Comparison of ENCODE assay signal across 28 cellular contexts in genomic region chr20:13929836-13930235, GRCh38.
"Had no signal": no experiment of that assay in that cellular context is flagged by ENCODE, and none has a peak within 500 bp of the region (broad histone marks: within the 10 kb centered on the region; RNA-seq: fewer than 3 reads in every experiment).

No MANE protein-coding gene starts in this region.

- H3K36me3 ChIP-seq: esophagus muscularis mucosa, left ventricle myocardium inferior, lower lobe of right lung, neutrophil, prostate gland, right atrium auricular region, tibial nerve, upper lobe of left lung had no signal

- H3K27ac Mint-ChIP-seq: immature natural killer cell; memory B cell; naive B cell; natural killer cell treated with Interleukin-12 subunit alpha and Interleukin-12 subunit beta and Interleukin-15 and Interleukin-18, amount 100 ng/mL, for 72 hours; stimulated activated effector memory CD8-positive, alpha-beta T cell treated with anti-CD3 and anti-CD28 coated beads, Interleukin-12 subunit alpha, Interleukin-12 subunit beta, amount 100 ng/mL, for 72 hours had no signal

- H3K4me3 ChIP-seq: coronary artery, esophagus muscularis mucosa, left ventricle myocardium inferior, lower lobe of right lung, mucosa of descending colon, prostate gland, right atrium auricular region, testis, tibial nerve, upper lobe of left lung had no signal

- H3K27ac ChIP-seq: esophagus muscularis mucosa, left ventricle myocardium inferior, lower lobe of right lung, neutrophil, prostate gland, right atrium auricular region, testis, tibial nerve, upper lobe of left lung had no signal

- ATAC-seq: left colon; lower lobe of right lung; mucosa of descending colon; natural killer cell treated with Interleukin-12 subunit alpha and Interleukin-12 subunit beta and Interleukin-15 and Interleukin-18, amount 100 ng/mL, for 72 hours; sciatic nerve; stimulated activated effector memory CD8-positive, alpha-beta T cell treated with anti-CD3 and anti-CD28 coated beads, Interleukin-12 subunit alpha, Interleukin-12 subunit beta, amount 100 ng/mL, for 72 hours had no signal

- H3K4me1 Mint-ChIP-seq: immature natural killer cell; memory B cell; naive B cell; neural crest cell; stimulated activated effector memory CD8-positive, alpha-beta T cell treated with anti-CD3 and anti-CD28 coated beads, Interleukin-12 subunit alpha, Interleukin-12 subunit beta, amount 100 ng/mL, for 72 hours had no signal

- H3K36me3 Mint-ChIP-seq: immature natural killer cell; memory B cell; naive B cell; natural killer cell treated with Interleukin-12 subunit alpha and Interleukin-12 subunit beta and Interleukin-15 and Interleukin-18, amount 100 ng/mL, for 72 hours; stimulated activated effector memory CD8-positive, alpha-beta T cell treated with anti-CD3 and anti-CD28 coated beads, Interleukin-12 subunit alpha, Interleukin-12 subunit beta, amount 100 ng/mL, for 72 hours had no signal

- DNase-seq: dermis blood vessel endothelial cell; effector memory CD4-positive, alpha-beta T cell; hypothalamus; immature natural killer cell; islet precursor cell; kidney glomerular epithelial cell; left colon; left ventricle myocardium inferior; lower lobe of right lung; mucosa of descending colon; naive B cell; stimulated activated CD4-positive, alpha-beta T cell treated with anti-CD3 and anti-CD28 coated beads, Interleukin-2, amount 100 ng/mL, for 24 hours; stimulated activated CD4-positive, alpha-beta T cell treated with anti-CD3 and anti-CD28 coated beads, Interleukin-4, amount 100 ng/mL, for 24 hours; stimulated activated naive CD4-positive, alpha-beta T cell treated with Interleukin-2 at 50 U/mL for 16 hours; substantia nigra; testis; upper lobe of left lung had no signal

- H3K4me1 ChIP-seq: esophagus muscularis mucosa, left ventricle myocardium inferior, lower lobe of right lung, prostate gland, upper lobe of left lung had no signal

- H3K27me3 Mint-ChIP-seq: memory B cell; naive B cell; natural killer cell treated with Interleukin-12 subunit alpha and Interleukin-12 subunit beta and Interleukin-15 and Interleukin-18, amount 100 ng/mL, for 72 hours had no signal

- H3K9me3 Mint-ChIP-seq: memory B cell, naive B cell, neural crest cell had no signal

- H3K9me3 ChIP-seq: esophagus muscularis mucosa, left ventricle myocardium inferior, lower lobe of right lung, mucosa of descending colon, neutrophil, prostate gland, right atrium auricular region, testis, tibial nerve, upper lobe of left lung had no signal

- H3K27me3 ChIP-seq: esophagus muscularis mucosa, neutrophil, right atrium auricular region, testis, tibial nerve, upper lobe of left lung had no signal

- H3K4me3 Mint-ChIP-seq: immature natural killer cell; memory B cell; naive B cell; natural killer cell treated with Interleukin-12 subunit alpha and Interleukin-12 subunit beta and Interleukin-15 and Interleukin-18, amount 100 ng/mL, for 72 hours; neural crest cell; stimulated activated effector memory CD8-positive, alpha-beta T cell treated with anti-CD3 and anti-CD28 coated beads, Interleukin-12 subunit alpha, Interleukin-12 subunit beta, amount 100 ng/mL, for 72 hours had no signal
